ENCODE assay signal across 30 cellular contexts in genomic region chr20:46770330-46771194, GRCh38.
DNase-seq lines count a peak whose midpoint lies in the region; ATAC-seq and TF ChIP-seq lines count a peak whose summit lies in the region.
"Had no signal": no experiment of that assay in that cellular context is flagged by ENCODE, and none has a peak within 500 bp of the region (broad histone marks: within the 10 kb centered on the region; RNA-seq: fewer than 3 reads in every experiment).

No MANE protein-coding gene starts in this region.

- H2BK120ac ChIP-seq in trophoblast cell (ENCODE audit: insufficient read depth, low read length, poor library complexity) = no peak overlapping the region

- H2AFZ ChIP-seq in PC-3 (ENCODE audit: low read length) (0 out of 2 replicates have a peak overlapping the region, but pooled peaks have one; percentile 24), trophoblast cell (ENCODE audit: insufficient read depth, low read length, poor library complexity) (no peak overlapping the region)

- TF ChIP-seq CTCF in HEK293 (tag by site-specific recombination; IDR thresholded peaks at IDR 0.05) (no peak), PC-3 (conservative IDR thresholded peaks at IDR 0.05; ENCODE audit: low read depth, low read length) (no peak), chondrocyte (IDR thresholded peaks at IDR 0.05) (no peak)

- no TSS peak for BruUV-seq in PC-3 (replicated peaks; lab: Mats Ljungman, UMichigan)

- no peak overlapping the region for H4K12ac ChIP-seq in trophoblast cell (ENCODE audit: low read depth, low read length)

- CTCF ChIA-PET in HEK293 (lab: Yijun Ruan, JAX) (interaction anchor here (0.7 to 2.9 kb wide), 2 partner anchors 18 to 384 kb away, joined by 3 to 7 read pairs; no protein-coding TSS in a partner anchor), PC-3 (lab: Charles Lee) (no interaction called here)

- H3K79me1 ChIP-seq in trophoblast cell (ENCODE audit: low read length) = no peaks in the 10 kb centered on the region

- peaks cover under 1% of the 10 kb centered on the region for H3K9me3 Mint-ChIP-seq in chondrocyte (ENCODE audit: low read depth)
- H3K9me3 Mint-ChIP-seq: activated CD8-positive, alpha-beta T cell treated with anti-CD3 and anti-CD28 coated beads for 36 hours; activated T-helper 2 cell treated with anti-CD3 and anti-CD28 coated beads, Interferon-gamma antibody, Interleukin-2, Interleukin-4, amounts not matched to agents 10 μg/mL and 5 μg/mL and 100 μg/mL, durations not matched to agents 14 hours and 24 hours and 36 hours; CD4-positive, CD25-positive, alpha-beta regulatory T cell; central memory CD8-positive, alpha-beta T cell; naive thymus-derived CD4-positive, alpha-beta T cell; stimulated activated memory B cell treated with anti-CD40 and anti-IgM and Interleukin-4, amounts not matched to agents 10 μg/mL and 1 μg/mL and 100 μg/mL, for 72 hours had no signal

- no peak overlapping the region for H2BK5ac ChIP-seq in trophoblast cell (ENCODE audit: low read depth, low read length, poor library complexity)

- no peak overlapping the region for H3K14ac ChIP-seq in trophoblast cell (ENCODE audit: low read length)

- H3K27me3 ChIP-seq in PC-3 (ENCODE audit: low read length) (no peaks in the 10 kb centered on the region), trophoblast cell (ENCODE audit: insufficient read depth, low read length) (no peaks in the 10 kb centered on the region)
- H3K27me3 ChIP-seq: uterus had no signal

- H2AK5ac ChIP-seq in trophoblast cell (ENCODE audit: low read length) = no peak overlapping the region

- H4K91ac ChIP-seq in trophoblast cell (ENCODE audit: low read depth, low read length) = no peak overlapping the region

- no peak overlapping the region for H3K18ac ChIP-seq in trophoblast cell (ENCODE audit: low read length)

- no peaks in the 10 kb centered on the region for H3K9me3 ChIP-seq in HEK293 (ENCODE audit: control insufficient read depth, insufficient read depth, low read depth, low read length)
- no peaks in the 10 kb centered on the region for H3K9me3 ChIP-seq in PC-3 (ENCODE audit: low read length)
- no peaks in the 10 kb centered on the region for H3K9me3 ChIP-seq in trophoblast cell (ENCODE audit: insufficient read depth, low read depth, low read length)
- H3K9me3 ChIP-seq: psoas muscle, sigmoid colon, suprapubic skin, uterus had no signal

- H3K27ac ChIP-seq in HEK293 (ENCODE audit: extremely low read depth, low read depth, low read length) (no peak overlapping the region), PC-3 (ENCODE audit: low read length) (no peak overlapping the region), trophoblast cell (ENCODE audit: low read depth, low read length) (no peak overlapping the region)
- H3K27ac ChIP-seq: dorsolateral prefrontal cortex, psoas muscle, sigmoid colon, suprapubic skin, uterus had no signal

- intact Hi-C loops in PC-3 (cut with micrococcal nuclease) = no loop called here

- H3K27me3 Mint-ChIP-seq in chondrocyte (ENCODE audit: low read depth) = peaks cover 40% of the 10 kb centered on the region

- peak overlapping the region; percentile 18 for H3K27ac Mint-ChIP-seq in chondrocyte (ENCODE audit: unreplicated experiment)
- H3K27ac Mint-ChIP-seq: activated CD8-positive, alpha-beta T cell treated with anti-CD3 and anti-CD28 coated beads for 36 hours; activated naive CD8-positive, alpha-beta T cell; activated T-helper 2 cell treated with anti-CD3 and anti-CD28 coated beads, Interferon-gamma antibody, Interleukin-2, Interleukin-4, amounts not matched to agents 10 μg/mL and 5 μg/mL and 100 μg/mL, durations not matched to agents 14 hours and 24 hours and 36 hours; CD4-positive, CD25-positive, alpha-beta regulatory T cell; naive thymus-derived CD4-positive, alpha-beta T cell; stimulated activated memory B cell treated with anti-CD40 and anti-IgM and Interleukin-4, amounts not matched to agents 10 μg/mL and 1 μg/mL and 100 μg/mL, for 72 hours had no signal

- H3K9ac ChIP-seq in PC-3 (ENCODE audit: low read length) (no peak overlapping the region), trophoblast cell (ENCODE audit: low read length) (no peak overlapping the region)

- no CpG with 5 or more reads among the region's 10 CpGs for WGBS in trophoblast cell (ENCODE audit: extremely low coverage, insufficient coverage, insufficient read length)

- H3K36me3 ChIP-seq in HEK293 (ENCODE audit: control insufficient read depth in 2 of 2, insufficient read depth in 1 of 2, low read length in 2 of 2) = no peaks in the 10 kb centered on the region
- no peaks in the 10 kb centered on the region for H3K36me3 ChIP-seq in PC-3 (ENCODE audit: low read depth, low read length)
- H3K36me3 ChIP-seq in trophoblast cell (ENCODE audit: control insufficient read depth in 1 of 2, insufficient read depth in 2 of 2, low read length in 2 of 2) = no peaks in the 10 kb centered on the region
- H3K36me3 ChIP-seq: sigmoid colon, suprapubic skin, uterus had no signal

- no peaks in the 10 kb centered on the region for H3K9me2 ChIP-seq in PC-3 (replicated peaks; ENCODE audit: low read length)

- H3K23ac ChIP-seq in trophoblast cell (ENCODE audit: low read length) = no peak overlapping the region

- peaks cover 4% of the 10 kb centered on the region for H3K4me1 Mint-ChIP-seq in chondrocyte (ENCODE audit: low read depth)
- H3K4me1 Mint-ChIP-seq: central memory CD8-positive, alpha-beta T cell; naive thymus-derived CD4-positive, alpha-beta T cell; stimulated activated memory B cell treated with anti-CD40 and anti-IgM and Interleukin-4, amounts not matched to agents 10 μg/mL and 1 μg/mL and 100 μg/mL, for 72 hours had no signal

- H3F3A ChIP-seq in PC-3 (ENCODE audit: low read length, unreplicated experiment) = no peaks in the 10 kb centered on the region

- H3K4ac ChIP-seq in trophoblast cell (ENCODE audit: low read depth, low read length) = no peak overlapping the region

- H3K4me3 Mint-ChIP-seq in chondrocyte (ENCODE audit: unreplicated experiment) = no peak overlapping the region
- H3K4me3 Mint-ChIP-seq: activated CD8-positive, alpha-beta T cell treated with anti-CD3 and anti-CD28 coated beads for 36 hours; activated naive CD8-positive, alpha-beta T cell; CD4-positive, CD25-positive, alpha-beta regulatory T cell; central memory CD8-positive, alpha-beta T cell; naive thymus-derived CD4-positive, alpha-beta T cell; stimulated activated memory B cell treated with anti-CD40 and anti-IgM and Interleukin-4, amounts not matched to agents 10 μg/mL and 1 μg/mL and 100 μg/mL, for 72 hours had no signal

- peaks cover under 1% of the 10 kb centered on the region for H3K36me3 Mint-ChIP-seq in chondrocyte (ENCODE audit: low read depth)
- H3K36me3 Mint-ChIP-seq: activated naive CD8-positive, alpha-beta T cell; CD4-positive, CD25-positive, alpha-beta regulatory T cell; naive thymus-derived CD4-positive, alpha-beta T cell; stimulated activated memory B cell treated with anti-CD40 and anti-IgM and Interleukin-4, amounts not matched to agents 10 μg/mL and 1 μg/mL and 100 μg/mL, for 72 hours had no signal

- no peaks in the 10 kb centered on the region for H3K4me1 ChIP-seq in HEK293 (ENCODE audit: control insufficient read depth, insufficient read depth, low read length)
- peaks cover 8% of the 10 kb centered on the region for H3K4me1 ChIP-seq in PC-3 (ENCODE audit: insufficient read depth, low read length)
- peaks cover 0 to 6% of the 10 kb centered on the region in 2 experiments for H3K4me1 ChIP-seq in trophoblast cell (ENCODE audit: control insufficient read depth in 1 of 2, insufficient read depth in 2 of 2, low read length in 2 of 2)
- H3K4me1 ChIP-seq: psoas muscle, sigmoid colon, suprapubic skin, uterus had no signal

- POLR2A ChIA-PET in HEK293 (lab: Yijun Ruan, JAX) (no interaction called here), PC-3 (lab: Charles Lee; ENCODE audit: unreplicated experiment) (no interaction called here)

- peak overlapping the region; percentile 4 for H2BK12ac ChIP-seq in trophoblast cell (ENCODE audit: low read length)

- H4K20me1 ChIP-seq in PC-3 (ENCODE audit: low read length) = no peaks in the 10 kb centered on the region

- ATAC-seq in PC-3 = no peak
- ATAC-seq in HG03432 (IDR thresholded peaks at IDR 0.05; ENCODE audit: unreplicated experiment) = no peak
- ATAC-seq: activated CD8-positive, alpha-beta T cell treated with anti-CD3 and anti-CD28 coated beads for 36 hours; naive thymus-derived CD4-positive, alpha-beta T cell; psoas muscle; stimulated activated memory B cell treated with anti-CD40 and anti-IgM and Interleukin-4, amounts not matched to agents 10 μg/mL and 1 μg/mL and 100 μg/mL, for 72 hours had no signal

- peak; percentile 51 for DNase-seq in PC-3
- no peak for DNase-seq in chondrocyte (ENCODE audit: low spot score)
- DNase-seq in trophoblast cell = no peak
- DNase-seq in ureter (ENCODE audit: low spot score) = no peak
- DNase-seq in NOMO-1 treated with DMSO at 0.1 percent for 48 hours (lab: John Stamatoyannopoulos, UW; ENCODE audit: unreplicated experiment) = no peak
- DNase-seq: activated CD4-positive, alpha-beta T cell treated with anti-CD3 and anti-CD28 coated beads for 1 hour; activated CD8-positive, alpha-beta T cell treated with anti-CD3 and anti-CD28 coated beads for 36 hours; aorta; CD4-positive, CD25-positive, alpha-beta regulatory T cell; DMS 273 treated with DMSO at 0.1 percent for 48 hours; dorsolateral prefrontal cortex; HCEC 1CT; Karpas-422; midbrain; naive thymus-derived CD4-positive, alpha-beta T cell; NCI-H187; NCI-H526; nucleus accumbens; psoas muscle; sigmoid colon; stimulated activated CD4-positive, alpha-beta T cell treated with anti-CD3 and anti-CD28 coated beads, Interleukin-4, amount 100 ng/mL, for 4 hours; T-helper 2 cell; uterus had no signal

- peak overlapping the region; percentile 67 for H3K4me2 ChIP-seq in PC-3 (ENCODE audit: low read length)
- no peak overlapping the region for H3K4me2 ChIP-seq in trophoblast cell (ENCODE audit: low read length)

- H3K79me2 ChIP-seq in PC-3 (ENCODE audit: low read length) (no peaks in the 10 kb centered on the region), trophoblast cell (ENCODE audit: control insufficient read depth, insufficient read depth, low read length, poor library complexity) (no peaks in the 10 kb centered on the region)

- H4K8ac ChIP-seq in trophoblast cell (ENCODE audit: low read depth, low read length) = no peak overlapping the region

- H3K4me3 ChIP-seq in HEK293 (ENCODE audit: low read depth, low read length) = no peak overlapping the region
- no peak overlapping the region for H3K4me3 ChIP-seq in PC-3 (ENCODE audit: low read length)
- no peak overlapping the region for H3K4me3 ChIP-seq in trophoblast cell (ENCODE audit: low read depth, low read length)
- H3K4me3 ChIP-seq: dorsolateral prefrontal cortex, psoas muscle, sigmoid colon, suprapubic skin, uterus had no signal
